Comparison of ENCODE assay signal across 1 cellular context in the genomic region with DNA sequence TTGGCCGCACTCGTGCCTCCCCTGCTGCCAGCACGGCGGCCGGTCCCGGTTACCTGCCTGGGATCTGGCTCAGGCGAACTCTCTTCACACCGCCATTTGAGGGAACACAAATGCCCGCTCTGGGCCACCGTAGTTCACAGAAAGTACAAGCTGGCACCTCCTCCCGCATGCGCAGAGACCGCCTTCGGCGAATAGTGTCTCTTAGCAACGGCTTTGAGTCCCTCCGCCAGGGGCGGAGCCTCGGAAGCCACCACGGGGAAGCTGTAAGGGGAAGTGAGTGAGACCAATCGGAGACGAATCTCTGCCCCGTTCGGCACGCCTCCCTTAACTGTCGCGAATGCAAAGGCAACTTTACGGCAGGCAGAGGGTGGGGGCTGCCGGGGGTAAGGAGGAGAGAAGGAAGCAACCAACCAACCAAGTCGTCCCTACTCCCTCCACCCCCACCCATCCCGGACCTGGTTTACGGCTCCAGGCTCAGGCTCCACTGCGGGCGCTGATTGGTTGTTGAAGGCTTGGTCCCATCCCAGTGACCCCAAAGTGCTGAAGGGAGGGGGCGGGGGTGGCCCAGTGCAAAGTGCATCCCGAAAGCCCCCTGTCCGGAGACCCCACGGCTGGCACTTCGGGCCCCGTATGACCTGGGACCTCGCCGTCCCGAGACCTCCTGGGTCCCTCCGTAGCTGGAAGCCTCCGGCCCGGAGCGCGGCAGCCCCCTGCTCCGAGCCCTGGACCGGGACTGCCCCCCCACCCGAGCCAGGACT.
TF ChIP-seq lines count a peak whose summit lies in the region.

A gene with protein sequence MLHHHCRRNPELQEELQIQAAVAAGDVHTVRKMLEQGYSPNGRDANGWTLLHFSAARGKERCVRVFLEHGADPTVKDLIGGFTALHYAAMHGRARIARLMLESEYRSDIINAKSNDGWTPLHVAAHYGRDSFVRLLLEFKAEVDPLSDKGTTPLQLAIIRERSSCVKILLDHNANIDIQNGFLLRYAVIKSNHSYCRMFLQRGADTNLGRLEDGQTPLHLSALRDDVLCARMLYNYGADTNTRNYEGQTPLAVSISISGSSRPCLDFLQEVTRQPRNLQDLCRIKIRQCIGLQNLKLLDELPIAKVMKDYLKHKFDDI (plus strand): TSS at position 526 of the 758 bp plus-strand sequence. CDS start 9,628 bp downstream, outside the sequence.
A gene with protein sequence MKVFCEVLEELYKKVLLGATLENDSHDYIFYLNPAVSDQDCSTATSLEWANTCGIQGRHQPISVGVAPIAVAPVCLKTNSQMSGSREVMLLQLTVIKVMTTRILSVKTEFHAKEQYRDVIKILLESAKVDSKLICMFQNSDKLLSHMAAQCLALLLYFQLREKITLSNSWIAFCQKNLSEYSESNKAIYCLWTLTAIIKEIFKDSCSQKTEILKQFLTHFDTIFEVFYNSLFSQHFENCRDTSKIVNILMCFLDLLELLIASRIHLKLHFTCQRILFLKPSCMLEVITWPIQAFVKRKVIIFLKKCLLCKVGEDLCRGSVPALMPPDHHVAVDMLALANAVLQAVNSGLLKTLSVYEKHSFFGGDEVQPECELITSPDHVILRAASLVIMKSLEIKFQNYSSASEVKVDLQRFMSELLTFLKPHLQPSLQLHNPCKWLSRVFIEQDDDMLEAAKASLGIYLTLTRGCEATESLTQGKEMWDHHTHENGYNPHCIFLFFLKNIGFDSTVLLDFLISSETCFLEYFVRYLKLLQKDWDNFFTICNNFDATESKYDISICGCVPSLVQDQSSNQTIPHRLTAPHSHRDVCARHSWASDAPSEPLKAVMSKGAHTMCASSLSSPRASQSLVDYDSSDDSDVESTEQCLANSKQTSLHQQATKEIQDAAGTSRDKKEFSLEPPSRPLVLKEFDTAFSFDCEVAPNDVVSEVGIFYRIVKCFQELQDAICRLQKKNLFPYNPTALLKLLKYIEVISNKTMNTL (minus strand): TSS at position 121 of the 758 bp plus-strand sequence. CDS start 21,342 bp downstream, outside the sequence.

TF ChIP-seq in HepG2, 621 proteins besides CTCF, POLR2A, EP300 and RAD21 (continued from another document and continues in another):
- no peak; the same call in 1 of the 2 replicates for TF ChIP-seq FOXC1 (CRISPR knock-in tag; IDR thresholded peaks at IDR 0.05; ENCODE audit: borderline replicate concordance)
- no peak for TF ChIP-seq ZNF136 (CRISPR knock-in tag; IDR thresholded peaks at IDR 0.05; ENCODE audit: low read depth)
- TF ChIP-seq CREM (IDR thresholded peaks at IDR 0.05) = peak; percentile 78
- TF ChIP-seq CREM (CRISPR knock-in tag; IDR thresholded peaks at IDR 0.05) = no peak
- no peak for TF ChIP-seq SOX13 (IDR thresholded peaks at IDR 0.05)
- TF ChIP-seq SOX13 (CRISPR knock-in tag; conservative IDR thresholded peaks at IDR 0.05 in 1 of 2, IDR thresholded peaks at IDR 0.05 in 1 of 2) = no peak
- TF ChIP-seq HHEX (CRISPR knock-in tag; IDR thresholded peaks at IDR 0.05) = no peak
- TF ChIP-seq, protein P1, sequence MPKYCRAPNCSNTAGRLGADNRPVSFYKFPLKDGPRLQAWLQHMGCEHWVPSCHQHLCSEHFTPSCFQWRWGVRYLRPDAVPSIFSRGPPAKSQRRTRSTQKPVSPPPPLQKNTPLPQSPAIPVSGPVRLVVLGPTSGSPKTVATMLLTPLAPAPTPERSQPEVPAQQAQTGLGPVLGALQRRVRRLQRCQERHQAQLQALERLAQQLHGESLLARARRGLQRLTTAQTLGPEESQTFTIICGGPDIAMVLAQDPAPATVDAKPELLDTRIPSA (CRISPR knock-in tag; IDR thresholded peaks at IDR 0.05; ENCODE audit: borderline replicate concordance) = 0 out of 2 replicates have a peak, but pooled peaks have one; percentile 70
- TF ChIP-seq HCFC1 (IDR thresholded peaks at IDR 0.05; ENCODE audit: low read depth, low read length) = peak; percentile 53; the same call in 1 of the 2 replicates
- TF ChIP-seq, protein P2, sequence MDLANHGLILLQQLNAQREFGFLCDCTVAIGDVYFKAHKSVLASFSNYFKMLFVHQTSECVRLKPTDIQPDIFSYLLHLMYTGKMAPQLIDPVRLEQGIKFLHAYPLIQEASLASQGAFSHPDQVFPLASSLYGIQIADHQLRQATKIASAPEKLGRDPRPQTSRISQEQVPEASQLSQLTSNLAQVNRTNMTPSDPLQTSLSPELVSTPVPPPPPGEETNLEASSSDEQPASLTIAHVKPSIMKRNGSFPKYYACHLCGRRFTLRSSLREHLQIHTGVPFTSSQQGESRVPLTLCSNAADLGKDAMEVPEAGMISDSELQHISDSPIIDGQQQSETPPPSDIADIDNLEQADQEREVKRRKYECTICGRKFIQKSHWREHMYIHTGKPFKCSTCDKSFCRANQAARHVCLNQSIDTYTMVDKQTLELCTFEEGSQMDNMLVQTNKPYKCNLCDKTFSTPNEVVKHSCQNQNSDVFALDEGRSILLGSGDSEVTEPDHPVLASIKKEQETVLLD (CRISPR knock-in tag; IDR thresholded peaks at IDR 0.05; ENCODE audit: low read depth) = peak; percentile 52; the same call in 1 of the 2 replicates
- peak; percentile 85 for TF ChIP-seq SRSF1 (optimal IDR thresholded peaks at IDR 0.05; ENCODE audit: low read depth, low read length)
- TF ChIP-seq, protein P3, sequence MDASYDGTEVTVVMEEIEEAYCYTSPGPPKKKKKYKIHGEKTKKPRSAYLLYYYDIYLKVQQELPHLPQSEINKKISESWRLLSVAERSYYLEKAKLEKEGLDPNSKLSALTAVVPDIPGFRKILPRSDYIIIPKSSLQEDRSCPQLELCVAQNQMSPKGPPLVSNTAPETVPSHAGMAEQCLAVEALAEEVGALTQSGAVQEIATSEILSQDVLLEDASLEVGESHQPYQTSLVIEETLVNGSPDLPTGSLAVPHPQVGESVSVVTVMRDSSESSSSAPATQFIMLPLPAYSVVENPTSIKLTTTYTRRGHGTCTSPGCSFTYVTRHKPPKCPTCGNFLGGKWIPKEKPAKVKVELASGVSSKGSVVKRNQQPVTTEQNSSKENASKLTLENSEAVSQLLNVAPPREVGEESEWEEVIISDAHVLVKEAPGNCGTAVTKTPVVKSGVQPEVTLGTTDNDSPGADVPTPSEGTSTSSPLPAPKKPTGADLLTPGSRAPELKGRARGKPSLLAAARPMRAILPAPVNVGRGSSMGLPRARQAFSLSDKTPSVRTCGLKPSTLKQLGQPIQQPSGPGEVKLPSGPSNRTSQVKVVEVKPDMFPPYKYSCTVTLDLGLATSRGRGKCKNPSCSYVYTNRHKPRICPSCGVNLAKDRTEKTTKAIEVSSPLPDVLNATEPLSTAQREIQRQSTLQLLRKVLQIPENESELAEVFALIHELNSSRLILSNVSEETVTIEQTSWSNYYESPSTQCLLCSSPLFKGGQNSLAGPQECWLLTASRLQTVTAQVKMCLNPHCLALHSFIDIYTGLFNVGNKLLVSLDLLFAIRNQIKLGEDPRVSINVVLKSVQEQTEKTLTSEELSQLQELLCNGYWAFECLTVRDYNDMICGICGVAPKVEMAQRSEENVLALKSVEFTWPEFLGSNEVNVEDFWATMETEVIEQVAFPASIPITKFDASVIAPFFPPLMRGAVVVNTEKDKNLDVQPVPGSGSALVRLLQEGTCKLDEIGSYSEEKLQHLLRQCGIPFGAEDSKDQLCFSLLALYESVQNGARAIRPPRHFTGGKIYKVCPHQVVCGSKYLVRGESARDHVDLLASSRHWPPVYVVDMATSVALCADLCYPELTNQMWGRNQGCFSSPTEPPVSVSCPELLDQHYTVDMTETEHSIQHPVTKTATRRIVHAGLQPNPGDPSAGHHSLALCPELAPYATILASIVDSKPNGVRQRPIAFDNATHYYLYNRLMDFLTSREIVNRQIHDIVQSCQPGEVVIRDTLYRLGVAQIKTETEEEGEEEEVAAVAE (CRISPR knock-in tag; IDR thresholded peaks at IDR 0.05; ENCODE audit: borderline replicate concordance) = peak; percentile 96
- TF ChIP-seq, protein P4, sequence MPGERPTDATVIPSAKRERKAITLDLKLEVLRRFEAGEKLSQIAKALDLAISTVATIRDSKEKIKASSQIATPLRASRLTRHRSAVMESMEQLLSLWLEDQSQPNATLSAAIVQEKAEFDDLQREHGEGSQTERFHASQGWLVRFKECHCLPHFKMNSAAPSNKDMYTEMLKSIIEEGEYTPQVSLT (CRISPR knock-in tag; IDR thresholded peaks at IDR 0.05; ENCODE audit: borderline replicate concordance, low read depth) = no peak
- TF ChIP-seq, protein P5, sequence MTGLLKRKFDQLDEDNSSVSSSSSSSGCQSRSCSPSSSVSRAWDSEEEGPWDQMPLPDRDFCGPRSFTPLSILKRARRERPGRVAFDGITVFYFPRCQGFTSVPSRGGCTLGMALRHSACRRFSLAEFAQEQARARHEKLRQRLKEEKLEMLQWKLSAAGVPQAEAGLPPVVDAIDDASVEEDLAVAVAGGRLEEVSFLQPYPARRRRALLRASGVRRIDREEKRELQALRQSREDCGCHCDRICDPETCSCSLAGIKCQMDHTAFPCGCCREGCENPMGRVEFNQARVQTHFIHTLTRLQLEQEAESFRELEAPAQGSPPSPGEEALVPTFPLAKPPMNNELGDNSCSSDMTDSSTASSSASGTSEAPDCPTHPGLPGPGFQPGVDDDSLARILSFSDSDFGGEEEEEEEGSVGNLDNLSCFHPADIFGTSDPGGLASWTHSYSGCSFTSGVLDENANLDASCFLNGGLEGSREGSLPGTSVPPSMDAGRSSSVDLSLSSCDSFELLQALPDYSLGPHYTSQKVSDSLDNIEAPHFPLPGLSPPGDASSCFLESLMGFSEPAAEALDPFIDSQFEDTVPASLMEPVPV (CRISPR knock-in tag; IDR thresholded peaks at IDR 0.05) = peak; percentile 16; the same call in 1 of the 2 replicates
- no peak for TF ChIP-seq ATF7 (IDR thresholded peaks at IDR 0.05)
- 0 out of 2 replicates have a peak, but pooled peaks have one; percentile 35 for TF ChIP-seq ATF7 (CRISPR knock-in tag; IDR thresholded peaks at IDR 0.05)
- peak; percentile 57; the same call in 1 of the 2 replicates for TF ChIP-seq ZNF605 (CRISPR knock-in tag; IDR thresholded peaks at IDR 0.05)
- TF ChIP-seq CBX2 (IDR thresholded peaks at IDR 0.05; ENCODE audit: low read depth, low read length) = no peak
- no peak for TF ChIP-seq CBX2 (CRISPR knock-in tag; IDR thresholded peaks at IDR 0.05; ENCODE audit: low read depth)
- TF ChIP-seq, protein P6, sequence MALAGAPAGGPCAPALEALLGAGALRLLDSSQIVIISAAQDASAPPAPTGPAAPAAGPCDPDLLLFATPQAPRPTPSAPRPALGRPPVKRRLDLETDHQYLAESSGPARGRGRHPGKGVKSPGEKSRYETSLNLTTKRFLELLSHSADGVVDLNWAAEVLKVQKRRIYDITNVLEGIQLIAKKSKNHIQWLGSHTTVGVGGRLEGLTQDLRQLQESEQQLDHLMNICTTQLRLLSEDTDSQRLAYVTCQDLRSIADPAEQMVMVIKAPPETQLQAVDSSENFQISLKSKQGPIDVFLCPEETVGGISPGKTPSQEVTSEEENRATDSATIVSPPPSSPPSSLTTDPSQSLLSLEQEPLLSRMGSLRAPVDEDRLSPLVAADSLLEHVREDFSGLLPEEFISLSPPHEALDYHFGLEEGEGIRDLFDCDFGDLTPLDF (CRISPR knock-in tag; IDR thresholded peaks at IDR 0.05) = no peak
- TF ChIP-seq ELF1 (CRISPR knock-in tag; IDR thresholded peaks at IDR 0.05) = peak; percentile 79
- 0 out of 2 replicates have a peak, but pooled peaks have one; percentile 70 for TF ChIP-seq ZNF543 (CRISPR knock-in tag; IDR thresholded peaks at IDR 0.05)
- TF ChIP-seq GABPA (IDR thresholded peaks at IDR 0.05; ENCODE audit: low read depth, low read length) = peak; percentile 2; the same call in 1 of the 2 replicates
- peak; percentile 75 for TF ChIP-seq GABPA (CRISPR knock-in tag; IDR thresholded peaks at IDR 0.05; ENCODE audit: low read depth)
- peak; percentile 93 for TF ChIP-seq RBM39 (IDR thresholded peaks at IDR 0.05; ENCODE audit: low read depth, low read length, poor library complexity, severe bottlenecking)
- peak in 1 of 2 experiments; percentile 59; a peak in 1 of 4 replicates for TF ChIP-seq NR2F1 (CRISPR knock-in tag; IDR thresholded peaks at IDR 0.05)
- TF ChIP-seq NR2F6 (IDR thresholded peaks at IDR 0.05) = peak; percentile 45
- peak; percentile 67 for TF ChIP-seq NR2F6 (CRISPR knock-in tag; IDR thresholded peaks at IDR 0.05)
- peak; percentile 79; the same call in 1 of the 2 replicates for TF ChIP-seq MTA1 (CRISPR knock-in tag; IDR thresholded peaks at IDR 0.05; ENCODE audit: borderline replicate concordance)
- TF ChIP-seq MYC (CRISPR knock-in tag; IDR thresholded peaks at IDR 0.05; ENCODE audit: borderline replicate concordance) = peak; percentile 52; the same call in 1 of the 2 replicates
- peak; percentile 72; the same call in 1 of the 2 replicates for TF ChIP-seq ELF4 (CRISPR knock-in tag; IDR thresholded peaks at IDR 0.05; ENCODE audit: borderline replicate concordance)
- TF ChIP-seq ISX (CRISPR knock-in tag; conservative IDR thresholded peaks at IDR 0.05) = no peak
- TF ChIP-seq, protein P7, sequence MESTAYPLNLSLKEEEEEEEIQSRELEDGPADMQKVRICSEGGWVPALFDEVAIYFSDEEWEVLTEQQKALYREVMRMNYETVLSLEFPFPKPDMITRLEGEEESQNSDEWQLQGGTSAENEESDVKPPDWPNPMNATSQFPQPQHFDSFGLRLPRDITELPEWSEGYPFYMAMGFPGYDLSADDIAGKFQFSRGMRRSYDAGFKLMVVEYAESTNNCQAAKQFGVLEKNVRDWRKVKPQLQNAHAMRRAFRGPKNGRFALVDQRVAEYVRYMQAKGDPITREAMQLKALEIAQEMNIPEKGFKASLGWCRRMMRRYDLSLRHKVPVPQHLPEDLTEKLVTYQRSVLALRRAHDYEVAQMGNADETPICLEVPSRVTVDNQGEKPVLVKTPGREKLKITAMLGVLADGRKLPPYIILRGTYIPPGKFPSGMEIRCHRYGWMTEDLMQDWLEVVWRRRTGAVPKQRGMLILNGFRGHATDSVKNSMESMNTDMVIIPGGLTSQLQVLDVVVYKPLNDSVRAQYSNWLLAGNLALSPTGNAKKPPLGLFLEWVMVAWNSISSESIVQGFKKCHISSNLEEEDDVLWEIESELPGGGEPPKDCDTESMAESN (CRISPR knock-in tag; conservative IDR thresholded peaks at IDR 0.05) = peak; percentile 48
